13 cellular contexts compared by ENCODE assay signal in genomic region chr2:216572582-216573578, GRCh38.
A peak's percentile ranks its signal among the peaks of the same experiment; 100 is the strongest.
DNase-seq lines count a peak whose midpoint lies in the region; ATAC-seq and TF ChIP-seq lines count a peak whose summit lies in the region.
"Had no signal": no experiment of that assay in that cellular context is flagged by ENCODE, and none has a peak within 500 bp of the region (broad histone marks: within the 10 kb centered on the region; RNA-seq: fewer than 3 reads in every experiment).

No MANE protein-coding gene starts in this region.

- H3K4me3 ChIP-seq in mammary epithelial cell (replicated peaks in 1 of 3; ENCODE audit: insufficient read depth in 1 of 3, low read depth in 2 of 3, low read length in 3 of 3) (no peak overlapping the region), rectal smooth muscle tissue (ENCODE audit: low read length) (no peak overlapping the region), WERI-Rb-1 (ENCODE audit: low read depth, low read length) (no peak overlapping the region)

- H3K79me2 ChIP-seq in mammary epithelial cell (ENCODE audit: insufficient read depth, low read length), result no peaks in the 10 kb centered on the region

- H2AFZ ChIP-seq in mammary epithelial cell (ENCODE audit: low read depth, low read length), result peak overlapping the region; percentile 61

- intact Hi-C loops in mammary epithelial cell (cut with micrococcal nuclease) (no loop called here), left cardiac atrium (cut with DNase I) (loop anchor here in 1 of 2 donors (5.0 kb wide), 1 partner anchor 36 kb away; no protein-coding TSS in a partner anchor)

- no peaks in the 10 kb centered on the region for H4K20me1 ChIP-seq in mammary epithelial cell (ENCODE audit: insufficient read depth, low read length)

- H3K36me3 Mint-ChIP-seq in progenitor cell of endocrine pancreas (ENCODE audit: insufficient read depth), result no peaks in the 10 kb centered on the region

- peak; percentile 92 to 93 for ATAC-seq in left cardiac atrium

- peaks cover 6% of the 10 kb centered on the region for H3K9me3 Mint-ChIP-seq in progenitor cell of endocrine pancreas (ENCODE audit: low read depth)

- H3K4me3 Mint-ChIP-seq in progenitor cell of endocrine pancreas (ENCODE audit: low read depth), result no peak overlapping the region
- H3K4me3 Mint-ChIP-seq: stimulated activated naive CD8-positive, alpha-beta T cell treated with anti-CD3 and anti-CD28 coated beads, Interleukin-15, amount 100 ng/mL, for 72 hours had no signal

- DNase-seq in AG08395 (ENCODE audit: low spot score) (peak; percentile 70), mammary epithelial cell (no peak), left cardiac atrium (peak; percentile 87), progenitor cell of endocrine pancreas (ENCODE audit: low spot score, unreplicated experiment) (no peak), WERI-Rb-1 (no peak), NCI-H1105 treated with DMSO at 0.1 percent for 48 hours (lab: John Stamatoyannopoulos, UW) (no peak)
- no peak for DNase-seq in stimulated activated naive CD4-positive, alpha-beta T cell treated with Interleukin-2 at 50 U/mL for 16 hours (lab: John Stamatoyannopoulos, UW)
- DNase-seq: activated effector memory CD4-positive, alpha-beta T cell treated with Interleukin-2 at 50 U/mL for 16 hours; cerebellar nuclear complex; DMS79; stimulated activated naive CD8-positive, alpha-beta T cell treated with anti-CD3 and anti-CD28 coated beads, Interleukin-15, amount 100 ng/mL, for 72 hours; T-helper 1 cell had no signal

- H3K4me2 ChIP-seq in mammary epithelial cell (ENCODE audit: insufficient read depth, low read depth, low read length), result no peak overlapping the region

- H3K27me3 ChIP-seq in mammary epithelial cell (ENCODE audit: insufficient read depth, low read length), result no peaks in the 10 kb centered on the region
- H3K27me3 ChIP-seq in rectal smooth muscle tissue (ENCODE audit: control insufficient read depth, insufficient read depth, low read length), result no peaks in the 10 kb centered on the region
- H3K27me3 ChIP-seq in WERI-Rb-1 (ENCODE audit: insufficient read depth, low read depth, severe bottlenecking), result no peaks in the 10 kb centered on the region

- peaks cover 6% of the 10 kb centered on the region for H3K27me3 Mint-ChIP-seq in progenitor cell of endocrine pancreas

- in situ Hi-C loops in mammary epithelial cell (cut with MboI; ENCODE audit: low sequenced_read_pairs in 2 of 2), result no loop called here

- H3K9ac ChIP-seq in mammary epithelial cell (ENCODE audit: insufficient read depth, low read length) (no peak overlapping the region), rectal smooth muscle tissue (ENCODE audit: low read length) (no peak overlapping the region)

- H3K4me1 ChIP-seq in mammary epithelial cell (ENCODE audit: insufficient read depth, low read length) (no peaks in the 10 kb centered on the region), rectal smooth muscle tissue (ENCODE audit: control insufficient read depth, insufficient read depth, low read length) (peaks cover 3% of the 10 kb centered on the region)

- dilution Hi-C loops in mammary epithelial cell (cut with HindIII; ENCODE audit: low sequenced_read_pairs), result no loop called here

- CTCF ChIA-PET in mammary epithelial cell (lab: Charles Lee; ENCODE audit: low non-redundant PET), result no interaction called here

- 48% methylated on average over 12 of the region's 12 CpGs for WGBS in mammary epithelial cell (ENCODE audit: low coverage, missing lambda C conversion rate)

- no peak overlapping the region for H3K27ac Mint-ChIP-seq in progenitor cell of endocrine pancreas
- H3K27ac Mint-ChIP-seq: stimulated activated naive CD8-positive, alpha-beta T cell treated with anti-CD3 and anti-CD28 coated beads, Interleukin-15, amount 100 ng/mL, for 72 hours had no signal

- H3K27ac ChIP-seq in mammary epithelial cell (ENCODE audit: insufficient read depth, low read depth, low read length) (no peak overlapping the region), rectal smooth muscle tissue (ENCODE audit: low read depth, low read length) (peak overlapping the region; percentile 56), WERI-Rb-1 (no peak overlapping the region)

- no peaks in the 10 kb centered on the region for H3K4me1 Mint-ChIP-seq in progenitor cell of endocrine pancreas (ENCODE audit: low read depth)

- no peaks in the 10 kb centered on the region for H3K36me3 ChIP-seq in mammary epithelial cell (ENCODE audit: insufficient read depth, low read length)
- no peaks in the 10 kb centered on the region for H3K36me3 ChIP-seq in rectal smooth muscle tissue (ENCODE audit: control insufficient read depth, insufficient read depth, low read length)
- no peaks in the 10 kb centered on the region for H3K36me3 ChIP-seq in WERI-Rb-1

- no TSS peak for BruUV-seq in mammary epithelial cell (replicated peaks; lab: Mats Ljungman, UMichigan)

- TF ChIP-seq CTCF in mammary epithelial cell (conservative IDR thresholded peaks at IDR 0.05 in 1 of 2, IDR thresholded peaks at IDR 0.05 in 1 of 2; ENCODE audit: extremely low read depth in 1 of 2, insufficient read depth in 1 of 2, low read depth in 1 of 2, low read length in 2 of 2), result no peak
- TF ChIP-seq CTCF in progenitor cell of endocrine pancreas (IDR thresholded peaks at IDR 0.05; ENCODE audit: unreplicated experiment), result no peak
- no peak for TF ChIP-seq CTCF in WERI-Rb-1 (IDR thresholded peaks at IDR 0.05; ENCODE audit: low read depth, low read length)

- peaks cover 4% of the 10 kb centered on the region for H3K9me3 ChIP-seq in mammary epithelial cell (replicated peaks; ENCODE audit: insufficient read depth, low read length)
- peaks cover 11% of the 10 kb centered on the region for H3K9me3 ChIP-seq in WERI-Rb-1 (ENCODE audit: severe bottlenecking)

Comparison
In these comparisons a context has a peak if more than half of its experiments do, and no peak if none do; other contexts are left out.
1. DNase-seq: peak in AG08395 (single experiment) and left cardiac atrium (single experiment); none in mammary epithelial cell (single experiment), stimulated activated naive CD4-positive, alpha-beta T cell treated with Interleukin-2 at 50 U/mL for 16 hours (single experiment), progenitor cell of endocrine pancreas (single experiment), WERI-Rb-1 (single experiment) and NCI-H1105 treated with DMSO at 0.1 percent for 48 hours (single experiment).